11 cellular contexts compared by ENCODE assay signal in the genomic region with DNA sequence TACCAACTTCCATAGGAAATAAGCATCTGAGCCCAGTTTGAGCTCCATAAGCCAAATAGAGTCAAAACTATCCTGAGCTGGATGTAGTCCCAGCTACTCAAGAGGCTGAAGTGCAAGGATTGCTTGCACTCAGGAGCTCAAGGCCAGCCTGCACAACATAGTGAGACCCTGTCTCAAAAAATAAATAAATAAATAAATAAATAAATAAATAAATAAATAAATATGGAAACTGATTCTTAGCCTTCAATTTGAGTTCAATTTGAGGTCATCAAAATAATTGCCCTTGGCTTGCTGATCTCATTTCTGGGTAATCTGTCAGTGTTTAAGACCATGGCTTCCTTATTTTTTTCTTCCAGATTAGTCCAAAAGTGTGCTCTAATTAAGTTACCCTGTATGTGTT.
"Had no signal": no experiment of that assay in that cellular context is flagged by ENCODE, and none has a peak within 500 bp of the region (broad histone marks: within the 10 kb centered on the region; RNA-seq: fewer than 3 reads in every experiment).

No MANE protein-coding gene starts in this region.

- H3K36me3 ChIP-seq: HAP-1 had no signal

- DNase-seq: GM23248, GOT3, H7, H9, HCEC 1CT, HFFc6 had no signal

- H3K4me1 ChIP-seq: HAP-1 had no signal

- H3K4me3 ChIP-seq: GM23248, GM23338, HAP-1 had no signal

- H3K27ac ChIP-seq: GM23248 had no signal

- H3K27ac Mint-ChIP-seq: GM23338, H9, HFFc6 had no signal

- H3K4me1 Mint-ChIP-seq: GM23338 had no signal

- H3K9me3 ChIP-seq: HAP-1 had no signal

- FAIRE-seq: H1, H54 had no signal

- H3K4me2 ChIP-seq: GM23338 had no signal

- H3K4me3 Mint-ChIP-seq: GM23338, H9, HFFc6 had no signal

- ATAC-seq: GM23338, HCT116 had no signal
